Comparison of ENCODE assay signal across 1 cellular context in the genomic region with DNA sequence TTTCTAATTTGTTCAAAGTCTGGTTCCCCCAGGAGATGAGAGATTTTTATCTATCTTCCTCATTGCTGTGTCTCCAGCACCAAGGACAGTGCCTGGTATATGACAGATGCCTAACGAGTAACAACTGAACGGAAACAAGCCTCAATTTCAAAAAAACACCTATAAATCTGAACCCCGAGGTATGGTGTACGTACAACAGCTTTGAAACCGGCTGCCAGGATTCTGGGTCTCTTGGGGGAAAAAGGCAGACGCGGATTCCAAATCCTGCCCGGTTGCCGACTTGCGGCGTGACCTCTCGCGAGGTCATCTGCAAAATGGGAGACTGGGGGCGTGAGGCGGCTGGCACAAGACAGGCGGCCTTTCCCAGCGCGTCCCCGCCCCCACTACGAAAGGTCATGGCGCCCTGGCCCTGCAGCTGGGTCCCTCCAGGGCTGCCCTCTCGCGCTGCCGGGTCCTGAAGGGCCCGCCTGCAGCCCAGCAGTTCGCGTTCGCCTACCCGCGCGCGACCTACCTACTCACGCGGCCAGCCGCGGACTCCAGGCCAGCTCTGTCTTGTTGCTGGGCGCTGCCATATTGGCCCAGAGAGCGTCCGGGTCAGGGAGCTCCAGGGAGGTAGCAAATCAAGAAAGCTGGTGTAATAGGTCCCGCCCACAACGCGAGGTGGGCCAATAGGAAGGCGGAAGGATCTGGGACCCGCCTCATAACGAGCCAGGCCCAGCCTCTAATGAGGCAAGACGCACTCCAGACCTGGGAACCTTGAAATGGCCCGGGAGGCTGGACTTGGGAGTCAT.
A peak's percentile ranks its signal among the peaks of the same experiment; 100 is the strongest.
TF ChIP-seq lines count a peak whose summit lies in the region.

A gene with protein sequence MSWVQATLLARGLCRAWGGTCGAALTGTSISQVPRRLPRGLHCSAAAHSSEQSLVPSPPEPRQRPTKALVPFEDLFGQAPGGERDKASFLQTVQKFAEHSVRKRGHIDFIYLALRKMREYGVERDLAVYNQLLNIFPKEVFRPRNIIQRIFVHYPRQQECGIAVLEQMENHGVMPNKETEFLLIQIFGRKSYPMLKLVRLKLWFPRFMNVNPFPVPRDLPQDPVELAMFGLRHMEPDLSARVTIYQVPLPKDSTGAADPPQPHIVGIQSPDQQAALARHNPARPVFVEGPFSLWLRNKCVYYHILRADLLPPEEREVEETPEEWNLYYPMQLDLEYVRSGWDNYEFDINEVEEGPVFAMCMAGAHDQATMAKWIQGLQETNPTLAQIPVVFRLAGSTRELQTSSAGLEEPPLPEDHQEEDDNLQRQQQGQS (minus strand): TSS at position 584 of the 791 bp plus-strand sequence. CDS start 9,964 bp downstream, outside the sequence.

TF ChIP-seq in K562, 482 proteins besides CTCF, POLR2A, EP300 and RAD21 (continued from another document and continues in another):
- TF ChIP-seq, protein P1, sequence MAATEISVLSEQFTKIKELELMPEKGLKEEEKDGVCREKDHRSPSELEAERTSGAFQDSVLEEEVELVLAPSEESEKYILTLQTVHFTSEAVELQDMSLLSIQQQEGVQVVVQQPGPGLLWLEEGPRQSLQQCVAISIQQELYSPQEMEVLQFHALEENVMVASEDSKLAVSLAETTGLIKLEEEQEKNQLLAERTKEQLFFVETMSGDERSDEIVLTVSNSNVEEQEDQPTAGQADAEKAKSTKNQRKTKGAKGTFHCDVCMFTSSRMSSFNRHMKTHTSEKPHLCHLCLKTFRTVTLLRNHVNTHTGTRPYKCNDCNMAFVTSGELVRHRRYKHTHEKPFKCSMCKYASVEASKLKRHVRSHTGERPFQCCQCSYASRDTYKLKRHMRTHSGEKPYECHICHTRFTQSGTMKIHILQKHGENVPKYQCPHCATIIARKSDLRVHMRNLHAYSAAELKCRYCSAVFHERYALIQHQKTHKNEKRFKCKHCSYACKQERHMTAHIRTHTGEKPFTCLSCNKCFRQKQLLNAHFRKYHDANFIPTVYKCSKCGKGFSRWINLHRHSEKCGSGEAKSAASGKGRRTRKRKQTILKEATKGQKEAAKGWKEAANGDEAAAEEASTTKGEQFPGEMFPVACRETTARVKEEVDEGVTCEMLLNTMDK (IDR thresholded peaks at IDR 0.05; ENCODE audit: borderline replicate concordance, insufficient read depth, low read depth, low read length, poor library complexity, severe bottlenecking), result no peak
- peak; percentile 3 for TF ChIP-seq RBM25 (IDR thresholded peaks at IDR 0.05; ENCODE audit: low read depth, low read length, severe bottlenecking)
- TF ChIP-seq, protein P2, sequence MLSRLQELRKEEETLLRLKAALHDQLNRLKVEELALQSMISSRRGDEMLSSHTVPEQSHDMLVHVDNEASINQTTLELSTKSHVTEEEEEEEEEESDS (CRISPR knock-in tag; IDR thresholded peaks at IDR 0.05), result no peak
- TF ChIP-seq PCBP2 (IDR thresholded peaks at IDR 0.05; ENCODE audit: low read depth, low read length, poor library complexity, severe bottlenecking), result no peak
- no peak for TF ChIP-seq ILK (tag; IDR thresholded peaks at IDR 0.05; ENCODE audit: borderline replicate concordance, low read depth)
- TF ChIP-seq MCM7 (IDR thresholded peaks at IDR 0.05), result no peak
- no peak for TF ChIP-seq MAFF (IDR thresholded peaks at IDR 0.05; ENCODE audit: low read length)
- TF ChIP-seq PTRF (tag; IDR thresholded peaks at IDR 0.05), result no peak
- TF ChIP-seq ZKSCAN8 (CRISPR knock-in tag; IDR thresholded peaks at IDR 0.05), result no peak
- no peak for TF ChIP-seq RBM15 (IDR thresholded peaks at IDR 0.05; ENCODE audit: insufficient read depth, low read length)
- no peak for TF ChIP-seq RBM17 (IDR thresholded peaks at IDR 0.05; ENCODE audit: borderline replicate concordance, low read depth, low read length)
- TF ChIP-seq, protein P3, sequence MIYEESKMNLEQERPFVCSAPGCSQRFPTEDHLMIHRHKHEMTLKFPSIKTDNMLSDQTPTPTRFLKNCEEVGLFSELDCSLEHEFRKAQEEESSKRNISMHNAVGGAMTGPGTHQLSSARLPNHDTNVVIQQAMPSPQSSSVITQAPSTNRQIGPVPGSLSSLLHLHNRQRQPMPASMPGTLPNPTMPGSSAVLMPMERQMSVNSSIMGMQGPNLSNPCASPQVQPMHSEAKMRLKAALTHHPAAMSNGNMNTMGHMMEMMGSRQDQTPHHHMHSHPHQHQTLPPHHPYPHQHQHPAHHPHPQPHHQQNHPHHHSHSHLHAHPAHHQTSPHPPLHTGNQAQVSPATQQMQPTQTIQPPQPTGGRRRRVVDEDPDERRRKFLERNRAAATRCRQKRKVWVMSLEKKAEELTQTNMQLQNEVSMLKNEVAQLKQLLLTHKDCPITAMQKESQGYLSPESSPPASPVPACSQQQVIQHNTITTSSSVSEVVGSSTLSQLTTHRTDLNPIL (CRISPR knock-in tag; IDR thresholded peaks at IDR 0.05), result no peak
- TF ChIP-seq RHOXF2B (CRISPR knock-in tag; conservative IDR thresholded peaks at IDR 0.05), result no peak
- TF ChIP-seq MTA1 (IDR thresholded peaks at IDR 0.05; ENCODE audit: borderline replicate concordance), result no peak
- no peak for TF ChIP-seq IRF2 (CRISPR knock-in tag; IDR thresholded peaks at IDR 0.05)
- TF ChIP-seq ASH1L (IDR thresholded peaks at IDR 0.05; ENCODE audit: borderline replicate concordance, low read depth, partially characterized antibody), result peak; percentile 51
- TF ChIP-seq MCM3 (IDR thresholded peaks at IDR 0.05), result no peak
- TF ChIP-seq, protein P4, sequence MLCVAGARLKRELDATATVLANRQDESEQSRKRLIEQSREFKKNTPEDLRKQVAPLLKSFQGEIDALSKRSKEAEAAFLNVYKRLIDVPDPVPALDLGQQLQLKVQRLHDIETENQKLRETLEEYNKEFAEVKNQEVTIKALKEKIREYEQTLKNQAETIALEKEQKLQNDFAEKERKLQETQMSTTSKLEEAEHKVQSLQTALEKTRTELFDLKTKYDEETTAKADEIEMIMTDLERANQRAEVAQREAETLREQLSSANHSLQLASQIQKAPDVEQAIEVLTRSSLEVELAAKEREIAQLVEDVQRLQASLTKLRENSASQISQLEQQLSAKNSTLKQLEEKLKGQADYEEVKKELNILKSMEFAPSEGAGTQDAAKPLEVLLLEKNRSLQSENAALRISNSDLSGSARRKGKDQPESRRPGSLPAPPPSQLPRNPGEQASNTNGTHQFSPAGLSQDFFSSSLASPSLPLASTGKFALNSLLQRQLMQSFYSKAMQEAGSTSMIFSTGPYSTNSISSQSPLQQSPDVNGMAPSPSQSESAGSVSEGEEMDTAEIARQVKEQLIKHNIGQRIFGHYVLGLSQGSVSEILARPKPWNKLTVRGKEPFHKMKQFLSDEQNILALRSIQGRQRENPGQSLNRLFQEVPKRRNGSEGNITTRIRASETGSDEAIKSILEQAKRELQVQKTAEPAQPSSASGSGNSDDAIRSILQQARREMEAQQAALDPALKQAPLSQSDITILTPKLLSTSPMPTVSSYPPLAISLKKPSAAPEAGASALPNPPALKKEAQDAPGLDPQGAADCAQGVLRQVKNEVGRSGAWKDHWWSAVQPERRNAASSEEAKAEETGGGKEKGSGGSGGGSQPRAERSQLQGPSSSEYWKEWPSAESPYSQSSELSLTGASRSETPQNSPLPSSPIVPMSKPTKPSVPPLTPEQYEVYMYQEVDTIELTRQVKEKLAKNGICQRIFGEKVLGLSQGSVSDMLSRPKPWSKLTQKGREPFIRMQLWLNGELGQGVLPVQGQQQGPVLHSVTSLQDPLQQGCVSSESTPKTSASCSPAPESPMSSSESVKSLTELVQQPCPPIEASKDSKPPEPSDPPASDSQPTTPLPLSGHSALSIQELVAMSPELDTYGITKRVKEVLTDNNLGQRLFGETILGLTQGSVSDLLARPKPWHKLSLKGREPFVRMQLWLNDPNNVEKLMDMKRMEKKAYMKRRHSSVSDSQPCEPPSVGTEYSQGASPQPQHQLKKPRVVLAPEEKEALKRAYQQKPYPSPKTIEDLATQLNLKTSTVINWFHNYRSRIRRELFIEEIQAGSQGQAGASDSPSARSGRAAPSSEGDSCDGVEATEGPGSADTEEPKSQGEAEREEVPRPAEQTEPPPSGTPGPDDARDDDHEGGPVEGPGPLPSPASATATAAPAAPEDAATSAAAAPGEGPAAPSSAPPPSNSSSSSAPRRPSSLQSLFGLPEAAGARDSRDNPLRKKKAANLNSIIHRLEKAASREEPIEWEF (CRISPR knock-in tag; IDR thresholded peaks at IDR 0.05), result no peak
- TF ChIP-seq ZNF3 (CRISPR knock-in tag; IDR thresholded peaks at IDR 0.05), result no peak
- TF ChIP-seq KLF1 (tag; IDR thresholded peaks at IDR 0.05), result no peak
- no peak for TF ChIP-seq ZFP30 (CRISPR knock-in tag; IDR thresholded peaks at IDR 0.05; ENCODE audit: borderline replicate concordance)
- TF ChIP-seq KAT2B (IDR thresholded peaks at IDR 0.05; ENCODE audit: low read depth, low read length), result no peak
- no peak for TF ChIP-seq ZNF133 (CRISPR knock-in tag; IDR thresholded peaks at IDR 0.05)
- TF ChIP-seq, protein P5, sequence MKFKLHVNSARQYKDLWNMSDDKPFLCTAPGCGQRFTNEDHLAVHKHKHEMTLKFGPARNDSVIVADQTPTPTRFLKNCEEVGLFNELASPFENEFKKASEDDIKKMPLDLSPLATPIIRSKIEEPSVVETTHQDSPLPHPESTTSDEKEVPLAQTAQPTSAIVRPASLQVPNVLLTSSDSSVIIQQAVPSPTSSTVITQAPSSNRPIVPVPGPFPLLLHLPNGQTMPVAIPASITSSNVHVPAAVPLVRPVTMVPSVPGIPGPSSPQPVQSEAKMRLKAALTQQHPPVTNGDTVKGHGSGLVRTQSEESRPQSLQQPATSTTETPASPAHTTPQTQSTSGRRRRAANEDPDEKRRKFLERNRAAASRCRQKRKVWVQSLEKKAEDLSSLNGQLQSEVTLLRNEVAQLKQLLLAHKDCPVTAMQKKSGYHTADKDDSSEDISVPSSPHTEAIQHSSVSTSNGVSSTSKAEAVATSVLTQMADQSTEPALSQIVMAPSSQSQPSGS (CRISPR knock-in tag; IDR thresholded peaks at IDR 0.05), result no peak
- TF ChIP-seq TFE3 (CRISPR knock-in tag; IDR thresholded peaks at IDR 0.05), result no peak
- no peak for TF ChIP-seq ZC3H8 (IDR thresholded peaks at IDR 0.05)
- TF ChIP-seq, protein P6, sequence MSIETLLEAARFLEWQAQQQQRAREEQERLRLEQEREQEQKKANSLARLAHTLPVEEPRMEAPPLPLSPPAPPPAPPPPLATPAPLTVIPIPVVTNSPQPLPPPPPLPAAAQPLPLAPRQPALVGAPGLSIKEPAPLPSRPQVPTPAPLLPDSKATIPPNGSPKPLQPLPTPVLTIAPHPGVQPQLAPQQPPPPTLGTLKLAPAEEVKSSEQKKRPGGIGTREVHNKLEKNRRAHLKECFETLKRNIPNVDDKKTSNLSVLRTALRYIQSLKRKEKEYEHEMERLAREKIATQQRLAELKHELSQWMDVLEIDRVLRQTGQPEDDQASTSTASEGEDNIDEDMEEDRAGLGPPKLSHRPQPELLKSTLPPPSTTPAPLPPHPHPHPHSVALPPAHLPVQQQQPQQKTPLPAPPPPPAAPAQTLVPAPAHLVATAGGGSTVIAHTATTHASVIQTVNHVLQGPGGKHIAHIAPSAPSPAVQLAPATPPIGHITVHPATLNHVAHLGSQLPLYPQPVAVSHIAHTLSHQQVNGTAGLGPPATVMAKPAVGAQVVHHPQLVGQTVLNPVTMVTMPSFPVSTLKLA (conservative IDR thresholded peaks at IDR 0.05), result peak; percentile 91 to 96
- TF ChIP-seq, protein P7, sequence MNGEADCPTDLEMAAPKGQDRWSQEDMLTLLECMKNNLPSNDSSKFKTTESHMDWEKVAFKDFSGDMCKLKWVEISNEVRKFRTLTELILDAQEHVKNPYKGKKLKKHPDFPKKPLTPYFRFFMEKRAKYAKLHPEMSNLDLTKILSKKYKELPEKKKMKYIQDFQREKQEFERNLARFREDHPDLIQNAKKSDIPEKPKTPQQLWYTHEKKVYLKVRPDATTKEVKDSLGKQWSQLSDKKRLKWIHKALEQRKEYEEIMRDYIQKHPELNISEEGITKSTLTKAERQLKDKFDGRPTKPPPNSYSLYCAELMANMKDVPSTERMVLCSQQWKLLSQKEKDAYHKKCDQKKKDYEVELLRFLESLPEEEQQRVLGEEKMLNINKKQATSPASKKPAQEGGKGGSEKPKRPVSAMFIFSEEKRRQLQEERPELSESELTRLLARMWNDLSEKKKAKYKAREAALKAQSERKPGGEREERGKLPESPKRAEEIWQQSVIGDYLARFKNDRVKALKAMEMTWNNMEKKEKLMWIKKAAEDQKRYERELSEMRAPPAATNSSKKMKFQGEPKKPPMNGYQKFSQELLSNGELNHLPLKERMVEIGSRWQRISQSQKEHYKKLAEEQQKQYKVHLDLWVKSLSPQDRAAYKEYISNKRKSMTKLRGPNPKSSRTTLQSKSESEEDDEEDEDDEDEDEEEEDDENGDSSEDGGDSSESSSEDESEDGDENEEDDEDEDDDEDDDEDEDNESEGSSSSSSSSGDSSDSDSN (IDR thresholded peaks at IDR 0.05; ENCODE audit: borderline replicate concordance in 1 of 2, low read depth in 2 of 2, low read length in 2 of 2), result no peak
- TF ChIP-seq PTTG1 (tag; IDR thresholded peaks at IDR 0.05; ENCODE audit: low read depth), result no peak
- no peak for TF ChIP-seq BCL6 (CRISPR knock-in tag; IDR thresholded peaks at IDR 0.05)
- TF ChIP-seq NFE2 (IDR thresholded peaks at IDR 0.05; ENCODE audit: low read depth), result no peak
- TF ChIP-seq, protein P8, sequence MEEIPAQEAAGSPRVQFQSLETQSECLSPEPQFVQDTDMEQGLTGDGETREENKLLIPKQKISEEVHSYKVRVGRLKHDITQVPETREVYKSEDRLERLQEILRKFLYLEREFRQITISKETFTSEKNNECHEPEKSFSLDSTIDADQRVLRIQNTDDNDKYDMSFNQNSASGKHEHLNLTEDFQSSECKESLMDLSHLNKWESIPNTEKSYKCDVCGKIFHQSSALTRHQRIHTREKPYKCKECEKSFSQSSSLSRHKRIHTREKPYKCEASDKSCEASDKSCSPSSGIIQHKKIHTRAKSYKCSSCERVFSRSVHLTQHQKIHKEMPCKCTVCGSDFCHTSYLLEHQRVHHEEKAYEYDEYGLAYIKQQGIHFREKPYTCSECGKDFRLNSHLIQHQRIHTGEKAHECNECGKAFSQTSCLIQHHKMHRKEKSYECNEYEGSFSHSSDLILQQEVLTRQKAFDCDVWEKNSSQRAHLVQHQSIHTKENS (CRISPR knock-in tag; IDR thresholded peaks at IDR 0.05), result no peak
- TF ChIP-seq ZNF24 (IDR thresholded peaks at IDR 0.05), result no peak
- TF ChIP-seq HEY1 (CRISPR knock-in tag; IDR thresholded peaks at IDR 0.05; ENCODE audit: borderline replicate concordance), result no peak
- TF ChIP-seq PCBP1 (IDR thresholded peaks at IDR 0.05; ENCODE audit: low read depth, low read length, poor library complexity, severe bottlenecking), result no peak
- peak; percentile 71; the same call in 1 of the 2 replicates for TF ChIP-seq FOXP1 (CRISPR knock-in tag; IDR thresholded peaks at IDR 0.05)
- TF ChIP-seq POLR2H (tag; IDR thresholded peaks at IDR 0.05; ENCODE audit: low read depth), result peak; percentile 30
- no peak for TF ChIP-seq NR4A1 (CRISPR knock-in tag; IDR thresholded peaks at IDR 0.05)
- no peak for TF ChIP-seq NR4A1 (tag; IDR thresholded peaks at IDR 0.05)
- TF ChIP-seq PTBP1 (IDR thresholded peaks at IDR 0.05; ENCODE audit: low read depth, low read length), result no peak
- no peak for TF ChIP-seq MYNN (IDR thresholded peaks at IDR 0.05)
- no peak for TF ChIP-seq MYNN (CRISPR knock-in tag; IDR thresholded peaks at IDR 0.05)
- TF ChIP-seq SAFB2 (IDR thresholded peaks at IDR 0.05; ENCODE audit: borderline replicate concordance, low read depth, low read length, severe bottlenecking), result no peak
